In genomic region chr12:6689000-6689882, GRCh38 we compare ENCODE assay signal across 8 cellular contexts. TPM values are rescaled to one million over a fixed set of nuclear protein-coding genes. Genes with fewer than 3 reads are reported as not detected.
DNase-seq lines count a peak whose midpoint lies in the region; ATAC-seq and TF ChIP-seq lines count a peak whose summit lies in the region.

Gene ZNF384, minus strand, starts transcription at chr12:6689375. Its CDS starts 9,855 bp downstream, at chr12:6679520.

- peak; percentile 81 for TF ChIP-seq POLR2A in GM19099 (IDR thresholded peaks at IDR 0.05; ENCODE audit: extremely low read depth, insufficient read length, low read depth)

- peak; percentile 82 for ATAC-seq in HG03432 (IDR thresholded peaks at IDR 0.05; ENCODE audit: unreplicated experiment)

- DNase-seq in AG20443 (ENCODE audit: low spot score) (peak; percentile 97), NCI-H510A (lab: John Stamatoyannopoulos, UW) (peak; percentile 94), cerebellum (ENCODE audit: low spot score) (peak; percentile 99), islet precursor cell (peak; percentile 99)
- peak; percentile 92 for DNase-seq in activated CD4-positive, alpha-beta T cell treated with anti-CD3 and anti-CD28 coated beads for 1 hour
- peak; percentile 85 to 92 (median 91) for DNase-seq in stimulated activated CD4-positive, alpha-beta T cell treated with anti-CD3 and anti-CD28 coated beads, Interleukin-12 subunit alpha, Interleukin-12 subunit beta, amount 100 ng/mL, for 48 hours (ENCODE audit: low read depth in 2 of 3, low spot score in 1 of 3)

RNA-seq across cellular contexts. Expression of gene ZNF384, which starts in this region (rescaled TPM):
- 26.8 TPM for total RNA-seq in cerebellum

Comparison
In these comparisons a context has a peak if more than half of its experiments do, and no peak if none do; other contexts are left out.
1. Peak in every context shown above with its lines: DNase-seq and ATAC-seq.